Comparison of ENCODE assay signal across 9 cellular contexts in the genomic region with DNA sequence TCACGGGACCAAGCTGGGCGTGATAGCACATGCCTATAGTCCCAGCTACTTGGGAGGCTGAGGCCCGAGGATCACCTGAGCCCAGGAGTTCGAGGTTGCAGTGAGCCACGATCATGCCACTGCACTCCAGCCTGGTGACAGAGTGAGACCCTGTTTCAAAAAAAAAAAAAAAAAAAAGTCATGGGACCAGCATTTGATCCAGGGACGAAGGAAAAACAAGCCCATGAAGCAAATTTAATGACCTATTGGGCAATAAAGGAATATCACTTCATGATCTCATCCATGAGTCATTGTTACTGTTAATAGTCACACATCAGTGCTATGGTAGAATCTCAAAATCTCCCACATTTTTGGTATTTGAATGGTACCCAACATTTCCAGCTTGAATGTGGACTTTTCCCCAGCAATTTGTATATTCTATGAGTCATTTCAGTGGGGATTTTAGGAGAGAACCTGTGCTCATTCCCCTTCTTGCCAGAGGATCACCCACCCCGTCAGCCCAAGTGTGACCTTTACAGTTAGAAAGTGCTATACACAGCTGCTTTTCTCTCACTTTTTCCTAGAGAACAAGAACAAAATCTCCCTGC. TPM values are rescaled to one million over a fixed set of nuclear protein-coding genes. Genes with fewer than 3 reads are reported as not detected.
DNase-seq lines count a peak whose midpoint lies in the region; ATAC-seq, FAIRE-seq and TF ChIP-seq lines count a peak whose summit lies in the region.
"Had no signal": no experiment of that assay in that cellular context is flagged by ENCODE, and none has a peak within 500 bp of the region (broad histone marks: within the 10 kb centered on the region; RNA-seq: fewer than 3 reads in every experiment).

No MANE protein-coding gene starts in this region.

- TF ChIP-seq CTCF in upper lobe of left lung (IDR thresholded peaks at IDR 0.05) = no peak

- WGBS in upper lobe of left lung, 2 donors = 78 to 82% methylated on average over 7 of the region's 7 CpGs

- no peaks in the 10 kb centered on the region for H3K27me3 ChIP-seq in upper lobe of left lung

- peak; percentile 38 to 51 for ATAC-seq in activated T-cell treated with anti-CD3 and anti-CD28 coated beads, Interleukin-2, amount 50 U/mL, for 4 hours
- peak; percentile 63 to 94 for ATAC-seq in upper lobe of left lung (ENCODE audit: low FRiP score in 2 of 2)

- H3K27ac ChIP-seq in upper lobe of left lung = peak overlapping the region; percentile 55 to 66 (median 62)

- no peaks in the 10 kb centered on the region for H3K9me3 ChIP-seq in upper lobe of left lung

- no peaks in the 10 kb centered on the region for H3K36me3 ChIP-seq in upper lobe of left lung

- FAIRE-seq in frontal cortex (lab: Jason Lieb, UNC) = no peak

- peak in 1 of 4 donors; percentile 35 for TF ChIP-seq POLR2A in upper lobe of left lung (IDR thresholded peaks at IDR 0.05)

- no peaks in the 10 kb centered on the region for H3K27me3 Mint-ChIP-seq in activated T-cell treated with anti-CD3 and anti-CD28 coated beads, Interleukin-2, amount 50 U/mL, for 4 hours (ENCODE audit: low read depth)
- peaks cover 2% of the 10 kb centered on the region for H3K27me3 Mint-ChIP-seq in T-helper 2 cell treated with Interferon-gamma antibody and Interleukin-4, amounts not matched to agents 5 μg/mL and 100 μg/mL, for 36 hours (ENCODE audit: low read depth)

- H3K9me3 Mint-ChIP-seq in activated T-cell treated with anti-CD3 and anti-CD28 coated beads, Interleukin-2, amount 50 U/mL, for 4 hours = no peaks in the 10 kb centered on the region
- no peaks in the 10 kb centered on the region for H3K9me3 Mint-ChIP-seq in T-helper 2 cell treated with Interferon-gamma antibody and Interleukin-4, amounts not matched to agents 5 μg/mL and 100 μg/mL, for 36 hours
- H3K9me3 Mint-ChIP-seq: CD8-positive, alpha-beta memory T cell had no signal

- no peak overlapping the region for H3K4me3 ChIP-seq in upper lobe of left lung

- DNase-seq in activated T-cell treated with anti-CD3 and anti-CD28 coated beads, Interleukin-2, amount 50 U/mL, for 4 hours = no peak
- DNase-seq in activated T-cell treated with anti-CD3 and anti-CD28 coated beads, Interleukin-2, amount 50 U/mL, for 1 hour = no peak
- DNase-seq in astrocyte of the hippocampus (ENCODE audit: low read depth, low spot score) (peak; percentile 77), kidney glomerular epithelial cell (lab: John Stamatoyannopoulos, UW) (peak; percentile 81), upper lobe of left lung (no peak), frontal cortex (ENCODE audit: low spot score in 2 of 2) (no peak)
- no peak for DNase-seq in T-helper 2 cell treated with Interferon-gamma antibody and Interleukin-4, amounts not matched to agents 5 μg/mL and 100 μg/mL, for 36 hours (ENCODE audit: low spot score)
- no peak for DNase-seq in activated CD4-positive, alpha-beta T cell treated with anti-CD3 and anti-CD28 coated beads for 4 hours
- DNase-seq: CD8-positive, alpha-beta memory T cell had no signal

- H3K4me1 Mint-ChIP-seq in activated T-cell treated with anti-CD3 and anti-CD28 coated beads, Interleukin-2, amount 50 U/mL, for 4 hours (ENCODE audit: low read depth) = peaks cover 9% of the 10 kb centered on the region
- peaks cover 6% of the 10 kb centered on the region for H3K4me1 Mint-ChIP-seq in T-helper 2 cell treated with Interferon-gamma antibody and Interleukin-4, amounts not matched to agents 5 μg/mL and 100 μg/mL, for 36 hours (ENCODE audit: low read depth)

- H3K4me1 ChIP-seq in upper lobe of left lung = peaks cover 5 to 13% (median 12%) of the 10 kb centered on the region in 4 donors

- H3K4me3 Mint-ChIP-seq in activated T-cell treated with anti-CD3 and anti-CD28 coated beads, Interleukin-2, amount 50 U/mL, for 4 hours = no peak overlapping the region
- H3K4me3 Mint-ChIP-seq in T-helper 2 cell treated with Interferon-gamma antibody and Interleukin-4, amounts not matched to agents 5 μg/mL and 100 μg/mL, for 36 hours = no peak overlapping the region
- H3K4me3 Mint-ChIP-seq: CD8-positive, alpha-beta memory T cell had no signal

- H3K36me3 Mint-ChIP-seq in activated T-cell treated with anti-CD3 and anti-CD28 coated beads, Interleukin-2, amount 50 U/mL, for 4 hours (ENCODE audit: insufficient read depth) = peaks cover 5% of the 10 kb centered on the region
- no peaks in the 10 kb centered on the region for H3K36me3 Mint-ChIP-seq in T-helper 2 cell treated with Interferon-gamma antibody and Interleukin-4, amounts not matched to agents 5 μg/mL and 100 μg/mL, for 36 hours (ENCODE audit: low read depth)

- no peak overlapping the region for H3K27ac Mint-ChIP-seq in T-helper 2 cell treated with Interferon-gamma antibody and Interleukin-4, amounts not matched to agents 5 μg/mL and 100 μg/mL, for 36 hours

- peak in 2 of 4 donors; percentile 44 to 96 for TF ChIP-seq EP300 in upper lobe of left lung (IDR thresholded peaks at IDR 0.05)

RNA-seq across cellular contexts. Expression of gene SOD2, which starts 8.5 kb away (rescaled TPM):
- total RNA-seq in activated T-cell treated with anti-CD3 and anti-CD28 coated beads, Interleukin-2, amount 50 U/mL, for 4 hours = 100 to 1,000 TPM; 116 to 147 (median 133) TPM
- total RNA-seq in upper lobe of left lung (100 to 1,000 TPM; 116 to 478 (median 295) TPM), frontal cortex (44.8 TPM)

RNA-seq across cellular contexts. Expression of gene WTAP, which starts 25.8 kb away (rescaled TPM):
- total RNA-seq in activated T-cell treated with anti-CD3 and anti-CD28 coated beads, Interleukin-2, amount 50 U/mL, for 4 hours = 100 to 1,000 TPM; 103 to 108 (median 104) TPM
- total RNA-seq in upper lobe of left lung = 100 to 1,000 TPM in 2 of 6 donors, 10 to 100 TPM in 4; 67.0 to 123 (median 90.6) TPM
- 131 TPM for total RNA-seq in frontal cortex

Comparison
In these comparisons a context has a peak if more than half of its experiments do, and no peak if none do; other contexts are left out.
1. DNase-seq: peak in astrocyte of the hippocampus (single experiment) and kidney glomerular epithelial cell (single experiment); none in activated T-cell treated with anti-CD3 and anti-CD28 coated beads, Interleukin-2, amount 50 U/mL, for 4 hours (single experiment), activated T-cell treated with anti-CD3 and anti-CD28 coated beads, Interleukin-2, amount 50 U/mL, for 1 hour (single experiment), upper lobe of left lung (0 of 2), frontal cortex (0 of 2), T-helper 2 cell treated with Interferon-gamma antibody and Interleukin-4, amounts not matched to agents 5 μg/mL and 100 μg/mL, for 36 hours (single experiment) and activated CD4-positive, alpha-beta T cell treated with anti-CD3 and anti-CD28 coated beads for 4 hours (0 of 2).